In genomic region chr19:44948763-44949374, GRCh38 we compare ENCODE assay signal across 18 cellular contexts.
DNase-seq lines count a peak whose midpoint lies in the region; ATAC-seq and TF ChIP-seq lines count a peak whose summit lies in the region.
"Had no signal": no experiment of that assay in that cellular context is flagged by ENCODE, and none has a peak within 500 bp of the region (broad histone marks: within the 10 kb centered on the region; RNA-seq: fewer than 3 reads in every experiment).

No MANE protein-coding gene starts in this region.

- H3K9me3 Mint-ChIP-seq in nephron progenitor cell, result no peaks in the 10 kb centered on the region

- no peaks in the 10 kb centered on the region for H3K36me3 Mint-ChIP-seq in nephron progenitor cell (ENCODE audit: low read depth)

- H3K4me3 Mint-ChIP-seq in nephron progenitor cell, result no peak overlapping the region

- H3K4me1 Mint-ChIP-seq in nephron progenitor cell, result peaks cover 13% of the 10 kb centered on the region

- H3K27ac Mint-ChIP-seq in nephron progenitor cell, result peak overlapping the region; percentile 36

- peak; percentile 74 for DNase-seq in DMS 273 (lab: John Stamatoyannopoulos, UW; ENCODE audit: unreplicated experiment)
- DNase-seq in NCI-H2171 (lab: John Stamatoyannopoulos, UW), result peak; percentile 35
- peak; percentile 42 for DNase-seq in fibroblast of mammary gland (ENCODE audit: low read depth)
- no peak for DNase-seq in nephron progenitor cell
- DNase-seq in amniotic stem cell (lab: John Stamatoyannopoulos, UW), result no peak
- DNase-seq: Caco-2, DMS79, KBM-7, NCI-H1092 treated with DMSO at 0.1 percent for 48 hours, NCI-H187 treated with DMSO at 0.1 percent for 48 hours, NCI-H774, Peyer's patch had no signal

- H3K4me3 ChIP-seq in fibroblast of mammary gland (ENCODE audit: control insufficient read depth, low read depth, low read length), result no peak overlapping the region
- H3K4me3 ChIP-seq: Peyer's patch, SK-N-MC had no signal

- peaks cover 4% of the 10 kb centered on the region for H3K27me3 Mint-ChIP-seq in nephron progenitor cell (ENCODE audit: low read depth, poor library complexity)

- ATAC-seq in HG02623 (IDR thresholded peaks at IDR 0.05; ENCODE audit: unreplicated experiment) (no peak), HG03280 (IDR thresholded peaks at IDR 0.05; ENCODE audit: unreplicated experiment) (no peak), HG03571 (IDR thresholded peaks at IDR 0.05; ENCODE audit: unreplicated experiment) (no peak)
- ATAC-seq: HCT116, Right ventricle myocardium inferior had no signal

- TF ChIP-seq CTCF in fibroblast of mammary gland (conservative IDR thresholded peaks at IDR 0.05; ENCODE audit: control insufficient read depth, insufficient read depth, low read depth, low read length) (no peak), nephron progenitor cell (IDR thresholded peaks at IDR 0.05) (no peak)

Comparison
In these comparisons a context has a peak if more than half of its experiments do, and no peak if none do; other contexts are left out.
1. DNase-seq: peak in DMS 273 (single experiment), NCI-H2171 (single experiment) and fibroblast of mammary gland (single experiment); none in nephron progenitor cell (single experiment) and amniotic stem cell (single experiment).